Comparison of ENCODE assay signal across 14 cellular contexts in genomic region chr1:183604811-183605210, GRCh38. TPM values are rescaled to one million over a fixed set of nuclear protein-coding genes. Genes with fewer than 3 reads are reported as not detected.
DNase-seq lines count a peak whose midpoint lies in the region; ATAC-seq and TF ChIP-seq lines count a peak whose summit lies in the region.
"Had no signal": no experiment of that assay in that cellular context is flagged by ENCODE, and none has a peak within 500 bp of the region (broad histone marks: within the 10 kb centered on the region; RNA-seq: fewer than 3 reads in every experiment).

No MANE protein-coding gene starts in this region.

- H3K4me3 ChIP-seq in OCI-LY1 (ENCODE audit: low read depth, low read length, poor library complexity, severe bottlenecking) (no peak overlapping the region), neutrophil (ENCODE audit: low read depth in 1 of 2, low read length in 1 of 2) (peak overlapping the region; percentile 62 to 64), tibial artery (no peak overlapping the region)
- H3K4me3 ChIP-seq: pancreas had no signal

- H3K9me3 ChIP-seq in OCI-LY1 (ENCODE audit: low read length) (no peaks in the 10 kb centered on the region), neutrophil (no peaks in the 10 kb centered on the region), tibial artery (no peaks in the 10 kb centered on the region)
- H3K9me3 ChIP-seq: pancreas had no signal

- H3K27ac ChIP-seq in OCI-LY1 (ENCODE audit: low read depth, low read length, poor library complexity, severe bottlenecking), result no peak overlapping the region
- peak overlapping the region; percentile 98 for H3K27ac ChIP-seq in neutrophil
- H3K27ac ChIP-seq in tibial artery, result no peak overlapping the region

- in situ Hi-C loops in GM18951 (cut with MboI; ENCODE audit: low sequenced_read_pairs, unreplicated experiment), result no loop called here

- H3F3A ChIP-seq in OCI-LY1 (ENCODE audit: insufficient read depth, low read length), result no peaks in the 10 kb centered on the region

- H3K9me3 Mint-ChIP-seq in activated CD4-positive, alpha-beta memory T cell treated with anti-CD3 and anti-CD28 coated beads for 36 hours, result no peaks in the 10 kb centered on the region
- H3K9me3 Mint-ChIP-seq: activated T-helper 1 cell treated with anti-CD3 and anti-CD28 coated beads, Interleukin-12 subunit alpha, Interleukin-12 subunit beta, Interleukin-2, Interleukin-4 antibody, amounts not matched to agents 30 ng/mL and 10 ng/mL and 1 ng/mL, durations not matched to agents 14 hours and 24 hours and 36 hours had no signal

- H3K27me3 ChIP-seq in OCI-LY1 (ENCODE audit: insufficient read depth, low read length), result no peaks in the 10 kb centered on the region
- no peaks in the 10 kb centered on the region for H3K27me3 ChIP-seq in neutrophil
- no peaks in the 10 kb centered on the region for H3K27me3 ChIP-seq in tibial artery
- H3K27me3 ChIP-seq: pancreas had no signal

- peaks cover 5% of the 10 kb centered on the region for H3K27me3 Mint-ChIP-seq in activated CD4-positive, alpha-beta memory T cell treated with anti-CD3 and anti-CD28 coated beads for 36 hours

- POLR2A ChIA-PET in activated CD4-positive, alpha-beta memory T cell treated with anti-CD3 and anti-CD28 coated beads for 36 hours (lab: Charles Lee), result interaction anchor here (0.6 kb wide), 1 partner anchor 83 kb away, joined by 5 read pairs; no protein-coding TSS in a partner anchor

- H3K36me3 ChIP-seq in OCI-LY1 (ENCODE audit: insufficient read depth, low read length), result no peaks in the 10 kb centered on the region
- no peaks in the 10 kb centered on the region for H3K36me3 ChIP-seq in neutrophil
- H3K36me3 ChIP-seq in tibial artery, result no peaks in the 10 kb centered on the region
- H3K36me3 ChIP-seq: pancreas had no signal

- TF ChIP-seq CTCF in OCI-LY1 (IDR thresholded peaks at IDR 0.05; ENCODE audit: low read length) (no peak), neutrophil (IDR thresholded peaks at IDR 0.05) (no peak), omental fat pad (IDR thresholded peaks at IDR 0.05) (no peak), tibial artery (IDR thresholded peaks at IDR 0.05) (no peak)

- peaks cover 6% of the 10 kb centered on the region for H3K4me1 Mint-ChIP-seq in activated CD4-positive, alpha-beta memory T cell treated with anti-CD3 and anti-CD28 coated beads for 36 hours (ENCODE audit: low read depth)

- H2AFZ ChIP-seq in OCI-LY1 (ENCODE audit: low read length), result peak overlapping the region; percentile 54; the same call in 1 of the 2 replicates

- no peaks in the 10 kb centered on the region for H3K36me3 Mint-ChIP-seq in activated CD4-positive, alpha-beta memory T cell treated with anti-CD3 and anti-CD28 coated beads for 36 hours

- no peak overlapping the region; the same call in 1 of the 2 replicates for H3K4me2 ChIP-seq in OCI-LY1 (ENCODE audit: low read length)

- H3K9ac ChIP-seq in OCI-LY1 (ENCODE audit: low read length), result no peak overlapping the region

- H3K4me1 ChIP-seq in OCI-LY1 (ENCODE audit: insufficient read depth, low read length, severe bottlenecking), result peaks cover 9% of the 10 kb centered on the region
- H3K4me1 ChIP-seq in neutrophil (ENCODE audit: control insufficient read depth in 1 of 2, insufficient read depth in 1 of 2, low read depth in 1 of 2, low read length in 1 of 2), result peaks cover 100% of the 10 kb centered on the region in 2 experiments
- H3K4me1 ChIP-seq in tibial artery, result peaks cover 0 to 28% (median 15%) of the 10 kb centered on the region in 4 donors
- H3K4me1 ChIP-seq: pancreas had no signal

- DNase-seq in omental fat pad (ENCODE audit: low spot score) (no peak), tibial artery (no peak)
- DNase-seq in activated CD4-positive, alpha-beta memory T cell treated with anti-CD3 and anti-CD28 coated beads for 36 hours, result no peak
- DNase-seq: effector memory CD4-positive, alpha-beta T cell; left cardiac atrium; NCI-H226 had no signal

- no peaks in the 10 kb centered on the region for H3K9me2 ChIP-seq in OCI-LY1 (ENCODE audit: low read depth, low read length)

- peak; percentile 13 for TF ChIP-seq POLR2A in GM18951 (IDR thresholded peaks at IDR 0.05; ENCODE audit: extremely low read depth, insufficient read depth, insufficient read length)

- CTCF ChIA-PET in activated CD4-positive, alpha-beta memory T cell treated with anti-CD3 and anti-CD28 coated beads for 36 hours (lab: Charles Lee), result no interaction called here

- H3K79me2 ChIP-seq in OCI-LY1 (ENCODE audit: insufficient read depth, low read length), result no peaks in the 10 kb centered on the region

- H3K27ac Mint-ChIP-seq in activated CD4-positive, alpha-beta memory T cell treated with anti-CD3 and anti-CD28 coated beads for 36 hours, result no peak overlapping the region

- no peaks in the 10 kb centered on the region for H4K20me1 ChIP-seq in OCI-LY1 (ENCODE audit: insufficient read depth, low read length)

- ATAC-seq in HG02798 (IDR thresholded peaks at IDR 0.05; ENCODE audit: poor library complexity, unreplicated experiment) (peak; percentile 33), omental fat pad (ENCODE audit: low FRiP score) (no peak), HG02840 (IDR thresholded peaks at IDR 0.05; ENCODE audit: low FRiP score, unreplicated experiment) (no peak)

- no peak overlapping the region for H3K4me3 Mint-ChIP-seq in activated CD4-positive, alpha-beta memory T cell treated with anti-CD3 and anti-CD28 coated beads for 36 hours
- H3K4me3 Mint-ChIP-seq: activated T-helper 1 cell treated with anti-CD3 and anti-CD28 coated beads, Interleukin-12 subunit alpha, Interleukin-12 subunit beta, Interleukin-2, Interleukin-4 antibody, amounts not matched to agents 30 ng/mL and 10 ng/mL and 1 ng/mL, durations not matched to agents 14 hours and 24 hours and 36 hours had no signal

- intact Hi-C loops in activated CD4-positive, alpha-beta memory T cell treated with anti-CD3 and anti-CD28 coated beads for 36 hours (cut with micrococcal nuclease), result no loop called here
- intact Hi-C loops in tibial artery (cut with DNase I; ENCODE audit: low total_unique reads), result no loop called here

RNA-seq across cellular contexts. Expression of gene NCF2, which starts 14.6 kb away (rescaled TPM):
- total RNA-seq in omental fat pad, result 10 to 100 TPM; 20.4 to 85.0 (median 44.4) TPM
- 1 to 10 TPM; 6.6 to 7.7 TPM for total RNA-seq in activated CD4-positive, alpha-beta memory T cell treated with anti-CD3 and anti-CD28 coated beads for 36 hours

RNA-seq across cellular contexts. Expression of gene ARPC5, which starts 30.8 kb away (rescaled TPM):
- total RNA-seq in omental fat pad, result 10 to 100 TPM; 68.7 to 99.2 (median 90.2) TPM
- 100 to 1,000 TPM; 158 to 161 TPM for total RNA-seq in activated CD4-positive, alpha-beta memory T cell treated with anti-CD3 and anti-CD28 coated beads for 36 hours

RNA-seq across cellular contexts. Expression of gene APOBEC4, which starts 48.3 kb away (rescaled TPM):
- total RNA-seq in omental fat pad, result not detected
- total RNA-seq in activated CD4-positive, alpha-beta memory T cell treated with anti-CD3 and anti-CD28 coated beads for 36 hours, result not detected
- total RNA-seq: activated T-helper 1 cell treated with anti-CD3 and anti-CD28 coated beads, Interleukin-12 subunit alpha, Interleukin-12 subunit beta, Interleukin-2, Interleukin-4 antibody, amounts not matched to agents 30 ng/mL and 10 ng/mL and 1 ng/mL, durations not matched to agents 14 hours and 24 hours and 36 hours; glomerular endothelial cell; left cardiac atrium; pancreas had no signal

Comparison
In these comparisons a context has a peak if more than half of its experiments do, and no peak if none do; other contexts are left out.
1. H3K4me3 ChIP-seq: peak in neutrophil (2 of 2); none in OCI-LY1 (single experiment) and tibial artery (0 of 2).